Comparison of ENCODE assay signal across 15 cellular contexts in genomic region chr18:24497052-24497754, GRCh38. TPM values are rescaled to one million over a fixed set of nuclear protein-coding genes. Genes with fewer than 3 reads are reported as not detected.
DNase-seq lines count a peak whose midpoint lies in the region; ATAC-seq and TF ChIP-seq lines count a peak whose summit lies in the region.
"Had no signal": no experiment of that assay in that cellular context is flagged by ENCODE, and none has a peak within 500 bp of the region (broad histone marks: within the 10 kb centered on the region; RNA-seq: fewer than 3 reads in every experiment).

No MANE protein-coding gene starts in this region.

- peak in 1 of 2 experiments; percentile 24; a peak in 1 of 4 replicates for TF ChIP-seq EP300 in SK-N-SH (IDR thresholded peaks at IDR 0.05; ENCODE audit: borderline replicate concordance in 1 of 2, low read depth in 1 of 2, low read length in 1 of 2)

- CTCF ChIA-PET in SK-N-SH (lab: Yijun Ruan, JAX), result interaction anchor here (1.3 to 4.7 kb wide), 3 partner anchors 9 to 138 kb away, joined by 3 to 35 read pairs (median 9); no protein-coding TSS in a partner anchor
- CTCF ChIA-PET in RWPE1 (lab: Yijun Ruan, JAX), result interaction anchor here (1.9 kb wide), 1 partner anchor 9 kb away, joined by 6 read pairs; no protein-coding TSS in a partner anchor

- WGBS in SK-N-SH (ENCODE audit: low lambda C conversion rate), result 27% methylated on average over 1 of the region's 1 CpG

- peaks cover 4% of the 10 kb centered on the region for H3F3A ChIP-seq in SK-N-SH (replicated peaks; ENCODE audit: insufficient read depth)

- H3K27ac ChIP-seq in SK-N-SH (ENCODE audit: low read depth in 2 of 2, low read length in 1 of 2) (peak overlapping the region in 1 of 2 experiments; percentile 12; a peak in 1 of 4 replicates), RWPE1 (no peak overlapping the region)
- H3K27ac ChIP-seq: HL-60, ovary, uterus had no signal

- H2AFZ ChIP-seq in SK-N-SH (ENCODE audit: low read depth), result no peak overlapping the region

- peaks cover 5 to 9% of the 10 kb centered on the region in 2 experiments; a peak in 3 of 4 replicates for H3K4me1 ChIP-seq in SK-N-SH (ENCODE audit: control insufficient read depth in 1 of 2, insufficient read depth in 2 of 2, low read depth in 1 of 2, low read length in 1 of 2)
- H3K4me1 ChIP-seq: uterus had no signal

- no peaks in the 10 kb centered on the region for H4K20me1 ChIP-seq in SK-N-SH (ENCODE audit: insufficient read depth)

- peak; percentile 72 for ATAC-seq in left ventricle myocardium superior
- ATAC-seq in GM21717 (IDR thresholded peaks at IDR 0.05; ENCODE audit: unreplicated experiment), result no peak
- no peak for ATAC-seq in HG03025 (IDR thresholded peaks at IDR 0.05; ENCODE audit: low FRiP score, unreplicated experiment)
- ATAC-seq: GM12878, Panc1 had no signal

- intact Hi-C loops in left ventricle myocardium superior (cut with micrococcal nuclease), result no loop called here
- intact Hi-C loops in cardiac septum (cut with DNase I), result no loop called here

- DNase-seq in left ventricle myocardium superior (no peak), cardiac septum (ENCODE audit: low spot score) (no peak), SK-N-SH (no peak), fibroblast of the aortic adventitia (ENCODE audit: low read depth) (peak; percentile 58), nucleus accumbens (lab: John Stamatoyannopoulos, UW) (no peak), RWPE1 (ENCODE audit: low spot score) (no peak)
- DNase-seq: ACHN; activated naive CD4-positive, alpha-beta T cell treated with anti-CD3 and anti-CD28 coated beads, Interleukin-2, amount 50 U/mL, for 16 hours; ovary; uterus had no signal

- no peaks in the 10 kb centered on the region for H3K36me3 ChIP-seq in SK-N-SH (replicated peaks in 1 of 2; ENCODE audit: control insufficient read depth in 1 of 2, insufficient read depth in 2 of 2, low read length in 1 of 2)
- H3K36me3 ChIP-seq: ovary, uterus had no signal

- H3K4me2 ChIP-seq in SK-N-SH, result no peak overlapping the region

- H3K4me3 ChIP-seq in SK-N-SH (ENCODE audit: low read depth in 2 of 2, low read length in 1 of 2), result no peak overlapping the region
- no peak overlapping the region for H3K4me3 ChIP-seq in fibroblast of the aortic adventitia (ENCODE audit: low read depth, low read length)
- H3K4me3 ChIP-seq: GM12878, ovary, uterus had no signal

- TF ChIP-seq CTCF in SK-N-SH (IDR thresholded peaks at IDR 0.05) (no peak), fibroblast of the aortic adventitia (IDR thresholded peaks at IDR 0.05; ENCODE audit: insufficient read depth, low read length) (no peak), RWPE1 (conservative IDR thresholded peaks at IDR 0.05; ENCODE audit: low read depth) (no peak)

- H3K79me2 ChIP-seq in SK-N-SH (ENCODE audit: insufficient read depth), result no peaks in the 10 kb centered on the region

- H3K27me3 ChIP-seq in SK-N-SH (ENCODE audit: insufficient read depth), result no peaks in the 10 kb centered on the region; the same call in 1 of the 2 replicates
- H3K27me3 ChIP-seq: ovary, uterus had no signal

- H3K9me2 ChIP-seq in SK-N-SH, result no peaks in the 10 kb centered on the region

- H3K9me3 ChIP-seq in SK-N-SH, result no peaks in the 10 kb centered on the region
- H3K9me3 ChIP-seq: ovary, uterus had no signal

- no peak overlapping the region for H3K9ac ChIP-seq in SK-N-SH

- no peak for TF ChIP-seq RAD21 in SK-N-SH (IDR thresholded peaks at IDR 0.05; ENCODE audit: low read length)

- POLR2A ChIA-PET in SK-N-SH (lab: Yijun Ruan, JAX) (no interaction called here), RWPE1 (lab: Yijun Ruan, JAX; ENCODE audit: low non-redundant PET) (no interaction called here)

TF ChIP-seq in SK-N-SH, 30 proteins besides CTCF, POLR2A, EP300 and RAD21 (continues in another document):
- no peak for TF ChIP-seq RFX5 (IDR thresholded peaks at IDR 0.05; ENCODE audit: low read length)
- TF ChIP-seq, protein P1, sequence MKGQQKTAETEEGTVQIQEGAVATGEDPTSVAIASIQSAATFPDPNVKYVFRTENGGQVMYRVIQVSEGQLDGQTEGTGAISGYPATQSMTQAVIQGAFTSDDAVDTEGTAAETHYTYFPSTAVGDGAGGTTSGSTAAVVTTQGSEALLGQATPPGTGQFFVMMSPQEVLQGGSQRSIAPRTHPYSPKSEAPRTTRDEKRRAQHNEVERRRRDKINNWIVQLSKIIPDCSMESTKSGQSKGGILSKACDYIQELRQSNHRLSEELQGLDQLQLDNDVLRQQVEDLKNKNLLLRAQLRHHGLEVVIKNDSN (IDR thresholded peaks at IDR 0.05; ENCODE audit: borderline replicate concordance, low read depth), result no peak
- TF ChIP-seq, protein P2, sequence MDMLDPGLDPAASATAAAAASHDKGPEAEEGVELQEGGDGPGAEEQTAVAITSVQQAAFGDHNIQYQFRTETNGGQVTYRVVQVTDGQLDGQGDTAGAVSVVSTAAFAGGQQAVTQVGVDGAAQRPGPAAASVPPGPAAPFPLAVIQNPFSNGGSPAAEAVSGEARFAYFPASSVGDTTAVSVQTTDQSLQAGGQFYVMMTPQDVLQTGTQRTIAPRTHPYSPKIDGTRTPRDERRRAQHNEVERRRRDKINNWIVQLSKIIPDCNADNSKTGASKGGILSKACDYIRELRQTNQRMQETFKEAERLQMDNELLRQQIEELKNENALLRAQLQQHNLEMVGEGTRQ (IDR thresholded peaks at IDR 0.05; ENCODE audit: borderline replicate concordance, low read depth, low read length), result no peak
- TF ChIP-seq MEF2A (IDR thresholded peaks at IDR 0.05; ENCODE audit: borderline replicate concordance, low read depth), result no peak
- TF ChIP-seq SIN3A (IDR thresholded peaks at IDR 0.05; ENCODE audit: borderline replicate concordance, low read depth, low read length), result no peak
- TF ChIP-seq GABPA (IDR thresholded peaks at IDR 0.05; ENCODE audit: low read depth), result no peak
- TF ChIP-seq RXRA (IDR thresholded peaks at IDR 0.05; ENCODE audit: borderline replicate concordance, low read depth), result no peak
- TF ChIP-seq FOXJ3 (CRISPR knock-in tag; IDR thresholded peaks at IDR 0.05), result no peak
- TF ChIP-seq FOXM1 (IDR thresholded peaks at IDR 0.05; ENCODE audit: low read depth), result no peak
- peak; percentile 60 for TF ChIP-seq JUND (IDR thresholded peaks at IDR 0.05)
- no peak for TF ChIP-seq NRF1 (IDR thresholded peaks at IDR 0.05; ENCODE audit: low read depth, low read length)
- TF ChIP-seq FOSL2 (IDR thresholded peaks at IDR 0.05; ENCODE audit: borderline replicate concordance, low read depth), result peak; percentile 50; the same call in 1 of the 2 replicates
- no peak for TF ChIP-seq CHD2 (IDR thresholded peaks at IDR 0.05; ENCODE audit: low read length, partially characterized antibody)
- TF ChIP-seq PBX3 (IDR thresholded peaks at IDR 0.05), result peak; percentile 81
- TF ChIP-seq TEAD4 (IDR thresholded peaks at IDR 0.05; ENCODE audit: borderline replicate concordance, insufficient read depth), result peak; percentile 45; the same call in 1 of the 2 replicates
- TF ChIP-seq IRF3 (IDR thresholded peaks at IDR 0.05; ENCODE audit: low read depth, low read length), result no peak
- TF ChIP-seq SMC3 (IDR thresholded peaks at IDR 0.05; ENCODE audit: low read depth, low read length), result no peak
- no peak for TF ChIP-seq ELF1 (IDR thresholded peaks at IDR 0.05)
- TF ChIP-seq RCOR1 (IDR thresholded peaks at IDR 0.05; ENCODE audit: low read length), result no peak
- no peak for TF ChIP-seq EZH2phosphoT487 (IDR thresholded peaks at IDR 0.05; ENCODE audit: borderline replicate concordance, low read depth)
- TF ChIP-seq TCF12 (IDR thresholded peaks at IDR 0.05), result peak; percentile 87
- 0 out of 2 replicates have a peak, but pooled peaks have one; percentile 11 for TF ChIP-seq NFIC (IDR thresholded peaks at IDR 0.05; ENCODE audit: borderline replicate concordance)
- TF ChIP-seq YY1 (IDR thresholded peaks at IDR 0.05; ENCODE audit: low read depth), result no peak

RNA-seq across cellular contexts. Expression of gene HRH4, which starts 36.8 kb away (rescaled TPM):
- 0.17 TPM for total RNA-seq in left ventricle myocardium superior
- total RNA-seq in cardiac septum, result 0.08 TPM
- not detected in 2 replicates for polyA plus RNA-seq in SK-N-SH (2012; rRNA removed)
- polyA plus RNA-seq in SK-N-SH (2012; cell fraction: cytosol; rRNA removed), result not detected in 2 replicates
- 0.02 TPM in 1 of 2 replicates, not detected in the other for polyA plus RNA-seq in SK-N-SH (2012; cell fraction: nucleus; rRNA removed)
- under 0.01 TPM in 1 of 2 replicates, not detected in the other for total RNA-seq in fibroblast of the aortic adventitia (ENCODE audit: low replicate concordance)
- total RNA-seq: GM12878, ovary had no signal
- polyA plus RNA-seq: GM12878 had no signal
